In the genomic region with DNA sequence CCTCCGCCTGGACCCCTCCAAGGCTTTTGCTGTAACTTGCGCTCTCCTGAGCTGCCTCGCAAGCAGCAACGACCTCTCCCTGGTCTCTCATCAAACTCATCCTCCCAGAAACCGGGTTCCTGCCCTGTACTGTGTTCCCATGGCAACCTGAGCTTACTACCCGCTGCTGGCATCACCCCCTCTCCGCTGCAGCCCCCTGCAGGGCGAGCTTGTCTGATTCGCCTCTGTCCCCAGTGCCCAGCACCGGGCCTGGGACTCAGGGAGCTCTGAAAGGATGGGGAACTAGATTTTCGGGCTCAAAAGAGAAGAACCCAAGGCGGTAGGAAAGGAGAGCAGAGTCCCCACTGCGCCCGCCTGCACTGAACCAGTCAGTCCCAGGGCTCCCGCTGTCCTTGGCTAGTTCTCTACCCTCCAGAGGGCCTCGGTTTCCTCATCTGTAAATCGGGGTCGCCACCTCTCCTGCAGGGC, we compare ENCODE assay signal across 1 cellular context.
TF ChIP-seq lines count a peak whose summit lies in the region.

No MANE protein-coding gene starts in this region.

TF ChIP-seq in K562, 482 proteins besides CTCF, POLR2A, EP300 and RAD21 (continued from another document):
- TF ChIP-seq, protein P1, sequence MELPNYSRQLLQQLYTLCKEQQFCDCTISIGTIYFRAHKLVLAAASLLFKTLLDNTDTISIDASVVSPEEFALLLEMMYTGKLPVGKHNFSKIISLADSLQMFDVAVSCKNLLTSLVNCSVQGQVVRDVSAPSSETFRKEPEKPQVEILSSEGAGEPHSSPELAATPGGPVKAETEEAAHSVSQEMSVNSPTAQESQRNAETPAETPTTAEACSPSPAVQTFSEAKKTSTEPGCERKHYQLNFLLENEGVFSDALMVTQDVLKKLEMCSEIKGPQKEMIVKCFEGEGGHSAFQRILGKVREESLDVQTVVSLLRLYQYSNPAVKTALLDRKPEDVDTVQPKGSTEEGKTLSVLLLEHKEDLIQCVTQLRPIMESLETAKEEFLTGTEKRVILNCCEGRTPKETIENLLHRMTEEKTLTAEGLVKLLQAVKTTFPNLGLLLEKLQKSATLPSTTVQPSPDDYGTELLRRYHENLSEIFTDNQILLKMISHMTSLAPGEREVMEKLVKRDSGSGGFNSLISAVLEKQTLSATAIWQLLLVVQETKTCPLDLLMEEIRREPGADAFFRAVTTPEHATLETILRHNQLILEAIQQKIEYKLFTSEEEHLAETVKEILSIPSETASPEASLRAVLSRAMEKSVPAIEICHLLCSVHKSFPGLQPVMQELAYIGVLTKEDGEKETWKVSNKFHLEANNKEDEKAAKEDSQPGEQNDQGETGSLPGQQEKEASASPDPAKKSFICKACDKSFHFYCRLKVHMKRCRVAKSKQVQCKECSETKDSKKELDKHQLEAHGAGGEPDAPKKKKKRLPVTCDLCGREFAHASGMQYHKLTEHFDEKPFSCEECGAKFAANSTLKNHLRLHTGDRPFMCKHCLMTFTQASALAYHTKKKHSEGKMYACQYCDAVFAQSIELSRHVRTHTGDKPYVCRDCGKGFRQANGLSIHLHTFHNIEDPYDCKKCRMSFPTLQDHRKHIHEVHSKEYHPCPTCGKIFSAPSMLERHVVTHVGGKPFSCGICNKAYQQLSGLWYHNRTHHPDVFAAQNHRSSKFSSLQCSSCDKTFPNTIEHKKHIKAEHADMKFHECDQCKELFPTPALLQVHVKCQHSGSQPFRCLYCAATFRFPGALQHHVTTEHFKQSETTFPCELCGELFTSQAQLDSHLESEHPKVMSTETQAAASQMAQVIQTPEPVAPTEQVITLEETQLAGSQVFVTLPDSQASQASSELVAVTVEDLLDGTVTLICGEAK (IDR thresholded peaks at IDR 0.05) = peak; percentile 11; the same call in 1 of the 2 replicates
- TF ChIP-seq, protein P1 (CRISPR knock-in tag; IDR thresholded peaks at IDR 0.05) = no peak
- no peak for TF ChIP-seq ZNF143 (CRISPR knock-in tag; IDR thresholded peaks at IDR 0.05)
- peak; percentile 90 for TF ChIP-seq RFX1 (IDR thresholded peaks at IDR 0.05)
- TF ChIP-seq ZNF23 (CRISPR knock-in tag; IDR thresholded peaks at IDR 0.05) = no peak
- TF ChIP-seq KLF16 (IDR thresholded peaks at IDR 0.05) = no peak
- TF ChIP-seq NR4A1 (CRISPR knock-in tag; IDR thresholded peaks at IDR 0.05) = no peak
- no peak for TF ChIP-seq NR4A1 (tag; IDR thresholded peaks at IDR 0.05)
- no peak for TF ChIP-seq LEF1 (IDR thresholded peaks at IDR 0.05)
- TF ChIP-seq ZNF239 (CRISPR knock-in tag; IDR thresholded peaks at IDR 0.05) = no peak
- TF ChIP-seq XRCC4 (IDR thresholded peaks at IDR 0.05; ENCODE audit: extremely low read depth, insufficient read depth, insufficient read length) = no peak
- TF ChIP-seq, protein P2, sequence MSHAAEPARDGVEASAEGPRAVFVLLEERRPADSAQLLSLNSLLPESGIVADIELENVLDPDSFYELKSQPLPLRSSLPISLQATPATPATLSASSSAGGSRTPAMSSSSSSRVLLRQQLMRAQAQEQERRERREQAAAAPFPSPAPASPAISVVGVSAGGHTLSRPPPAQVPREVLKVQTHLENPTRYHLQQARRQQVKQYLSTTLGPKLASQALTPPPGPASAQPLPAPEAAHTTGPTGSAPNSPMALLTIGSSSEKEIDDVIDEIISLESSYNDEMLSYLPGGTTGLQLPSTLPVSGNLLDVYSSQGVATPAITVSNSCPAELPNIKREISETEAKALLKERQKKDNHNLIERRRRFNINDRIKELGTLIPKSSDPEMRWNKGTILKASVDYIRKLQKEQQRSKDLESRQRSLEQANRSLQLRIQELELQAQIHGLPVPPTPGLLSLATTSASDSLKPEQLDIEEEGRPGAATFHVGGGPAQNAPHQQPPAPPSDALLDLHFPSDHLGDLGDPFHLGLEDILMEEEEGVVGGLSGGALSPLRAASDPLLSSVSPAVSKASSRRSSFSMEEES (CRISPR knock-in tag; IDR thresholded peaks at IDR 0.05) = no peak
- TF ChIP-seq ZNF384 (IDR thresholded peaks at IDR 0.05; ENCODE audit: low read depth, low read length) = no peak
- no peak for TF ChIP-seq RBM14 (IDR thresholded peaks at IDR 0.05; ENCODE audit: borderline replicate concordance, insufficient read depth, low read depth, low read length)
- TF ChIP-seq FOXJ2 (tag; IDR thresholded peaks at IDR 0.05) = no peak
- no peak for TF ChIP-seq FIP1L1 (IDR thresholded peaks at IDR 0.05; ENCODE audit: low read depth, low read length, poor library complexity, severe bottlenecking)
- TF ChIP-seq, protein P3, sequence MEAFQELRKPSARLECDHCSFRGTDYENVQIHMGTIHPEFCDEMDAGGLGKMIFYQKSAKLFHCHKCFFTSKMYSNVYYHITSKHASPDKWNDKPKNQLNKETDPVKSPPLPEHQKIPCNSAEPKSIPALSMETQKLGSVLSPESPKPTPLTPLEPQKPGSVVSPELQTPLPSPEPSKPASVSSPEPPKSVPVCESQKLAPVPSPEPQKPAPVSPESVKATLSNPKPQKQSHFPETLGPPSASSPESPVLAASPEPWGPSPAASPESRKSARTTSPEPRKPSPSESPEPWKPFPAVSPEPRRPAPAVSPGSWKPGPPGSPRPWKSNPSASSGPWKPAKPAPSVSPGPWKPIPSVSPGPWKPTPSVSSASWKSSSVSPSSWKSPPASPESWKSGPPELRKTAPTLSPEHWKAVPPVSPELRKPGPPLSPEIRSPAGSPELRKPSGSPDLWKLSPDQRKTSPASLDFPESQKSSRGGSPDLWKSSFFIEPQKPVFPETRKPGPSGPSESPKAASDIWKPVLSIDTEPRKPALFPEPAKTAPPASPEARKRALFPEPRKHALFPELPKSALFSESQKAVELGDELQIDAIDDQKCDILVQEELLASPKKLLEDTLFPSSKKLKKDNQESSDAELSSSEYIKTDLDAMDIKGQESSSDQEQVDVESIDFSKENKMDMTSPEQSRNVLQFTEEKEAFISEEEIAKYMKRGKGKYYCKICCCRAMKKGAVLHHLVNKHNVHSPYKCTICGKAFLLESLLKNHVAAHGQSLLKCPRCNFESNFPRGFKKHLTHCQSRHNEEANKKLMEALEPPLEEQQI (IDR thresholded peaks at IDR 0.05) = no peak
- no peak for TF ChIP-seq NONO (IDR thresholded peaks at IDR 0.05; ENCODE audit: low read depth in 2 of 2, low read length in 1 of 2)
- TF ChIP-seq, protein P4, sequence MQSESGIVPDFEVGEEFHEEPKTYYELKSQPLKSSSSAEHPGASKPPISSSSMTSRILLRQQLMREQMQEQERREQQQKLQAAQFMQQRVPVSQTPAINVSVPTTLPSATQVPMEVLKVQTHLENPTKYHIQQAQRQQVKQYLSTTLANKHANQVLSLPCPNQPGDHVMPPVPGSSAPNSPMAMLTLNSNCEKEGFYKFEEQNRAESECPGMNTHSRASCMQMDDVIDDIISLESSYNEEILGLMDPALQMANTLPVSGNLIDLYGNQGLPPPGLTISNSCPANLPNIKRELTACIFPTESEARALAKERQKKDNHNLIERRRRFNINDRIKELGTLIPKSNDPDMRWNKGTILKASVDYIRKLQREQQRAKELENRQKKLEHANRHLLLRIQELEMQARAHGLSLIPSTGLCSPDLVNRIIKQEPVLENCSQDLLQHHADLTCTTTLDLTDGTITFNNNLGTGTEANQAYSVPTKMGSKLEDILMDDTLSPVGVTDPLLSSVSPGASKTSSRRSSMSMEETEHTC (IDR thresholded peaks at IDR 0.05) = no peak
- no peak for TF ChIP-seq SIRT6 (IDR thresholded peaks at IDR 0.05; ENCODE audit: low read depth, low read length)
- no peak for TF ChIP-seq ZNF24 (IDR thresholded peaks at IDR 0.05)
- 0 out of 2 replicates have a peak, but pooled peaks have one; percentile 58 for TF ChIP-seq HDGF (IDR thresholded peaks at IDR 0.05)
- no peak for TF ChIP-seq COPS2 (conservative IDR thresholded peaks at IDR 0.05)
- TF ChIP-seq PHB (CRISPR knock-in tag; IDR thresholded peaks at IDR 0.05) = no peak
- TF ChIP-seq PTTG1 (tag; IDR thresholded peaks at IDR 0.05; ENCODE audit: low read depth) = no peak
- no peak for TF ChIP-seq GATA2 (CRISPR knock-in tag; IDR thresholded peaks at IDR 0.05)
- TF ChIP-seq PHF20 (IDR thresholded peaks at IDR 0.05; ENCODE audit: partially characterized antibody) = peak; percentile 61
- TF ChIP-seq ETV5 (CRISPR knock-in tag; IDR thresholded peaks at IDR 0.05; ENCODE audit: low read depth) = no peak
- TF ChIP-seq, protein P5, sequence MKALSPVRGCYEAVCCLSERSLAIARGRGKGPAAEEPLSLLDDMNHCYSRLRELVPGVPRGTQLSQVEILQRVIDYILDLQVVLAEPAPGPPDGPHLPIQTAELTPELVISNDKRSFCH (CRISPR knock-in tag; IDR thresholded peaks at IDR 0.05) = no peak
- TF ChIP-seq, protein P5 (tag; IDR thresholded peaks at IDR 0.05) = no peak
